In the genomic region with DNA sequence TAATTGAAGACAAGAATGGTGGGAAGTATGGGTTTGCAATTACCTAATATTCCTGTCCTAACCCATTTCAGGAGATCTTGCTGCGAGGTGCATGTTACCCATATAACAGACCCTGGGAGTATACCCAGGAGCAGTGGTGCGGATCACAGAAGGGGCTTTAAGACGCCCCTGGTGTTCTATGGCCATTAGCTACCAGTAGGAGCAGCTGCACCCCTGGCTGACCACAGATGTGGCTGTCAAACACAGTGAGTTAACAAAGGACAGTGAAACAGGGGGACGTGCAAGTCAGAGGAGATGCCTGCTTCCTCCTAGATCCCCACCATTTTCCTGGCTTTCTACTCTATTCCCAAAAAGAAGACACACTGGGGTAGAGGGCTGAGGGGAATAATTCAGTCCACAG, we compare ENCODE assay signal across 1 cellular context.
TF ChIP-seq lines count a peak whose summit lies in the region.

No MANE protein-coding gene starts in this region.

TF ChIP-seq in H1, 55 proteins besides CTCF, POLR2A, EP300 and RAD21:
- TF ChIP-seq RBBP5 (IDR thresholded peaks at IDR 0.05; ENCODE audit: borderline replicate concordance, low read depth, low read length), result no peak
- TF ChIP-seq POLR2AphosphoS5 (IDR thresholded peaks at IDR 0.05; ENCODE audit: low read depth, low read length), result no peak
- TF ChIP-seq HDAC6 (IDR thresholded peaks at IDR 0.05; ENCODE audit: low read depth, low read length), result no peak
- no peak for TF ChIP-seq SUZ12 (IDR thresholded peaks at IDR 0.05; ENCODE audit: low read length)
- no peak for TF ChIP-seq ATF3 (IDR thresholded peaks at IDR 0.05; ENCODE audit: insufficient read depth, low read depth, low read length)
- TF ChIP-seq CHD1 (IDR thresholded peaks at IDR 0.05; ENCODE audit: low read depth, low read length), result no peak
- no peak for TF ChIP-seq E2F6 (IDR thresholded peaks at IDR 0.05)
